1 cellular context compared by ENCODE assay signal in the genomic region with DNA sequence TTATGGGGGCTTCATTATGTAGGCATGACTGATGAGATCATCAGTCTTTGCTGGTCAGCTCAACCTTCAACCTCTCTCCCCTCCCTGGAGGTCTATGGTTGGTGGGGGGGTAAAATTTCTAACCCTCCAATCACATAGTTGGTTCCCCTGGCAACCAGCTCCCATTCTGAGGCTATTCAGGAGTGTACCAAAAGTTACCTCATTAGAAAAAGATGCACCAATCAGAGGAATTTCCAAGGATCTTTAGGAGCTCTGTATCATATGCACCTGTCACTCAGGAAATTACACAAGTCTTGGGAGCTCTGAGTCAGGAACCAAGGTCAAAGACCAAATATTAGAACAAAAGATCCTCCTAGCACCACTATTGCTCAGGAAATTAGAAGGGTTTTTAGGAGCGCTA.
TF ChIP-seq lines count a peak whose summit lies in the region.

No MANE protein-coding gene starts in this region.

TF ChIP-seq in HepG2, 621 proteins besides CTCF, POLR2A, EP300 and RAD21 (continued from another document):
- TF ChIP-seq ZBTB1 (CRISPR knock-in tag; IDR thresholded peaks at IDR 0.05; ENCODE audit: borderline replicate concordance) (no peak), KLF16 (CRISPR knock-in tag; IDR thresholded peaks at IDR 0.05) (no peak), TCF7L2 (IDR thresholded peaks at IDR 0.05; ENCODE audit: low read depth, low read length) (no peak), ZNF7 (CRISPR knock-in tag; IDR thresholded peaks at IDR 0.05) (no peak), ZNF629 (CRISPR knock-in tag; conservative IDR thresholded peaks at IDR 0.05) (no peak), ISL2 (CRISPR knock-in tag; IDR thresholded peaks at IDR 0.05) (no peak), ZNF670 (CRISPR knock-in tag; IDR thresholded peaks at IDR 0.05; ENCODE audit: borderline replicate concordance) (no peak), STAG1 (CRISPR knock-in tag; IDR thresholded peaks at IDR 0.05) (no peak), CREM (IDR thresholded peaks at IDR 0.05) (0 out of 2 replicates have a peak, but pooled peaks have one; percentile 26), CREM (CRISPR knock-in tag; IDR thresholded peaks at IDR 0.05) (no peak), ZNF775 (CRISPR knock-in tag; IDR thresholded peaks at IDR 0.05; ENCODE audit: borderline replicate concordance) (no peak), ZNF292 (CRISPR knock-in tag; IDR thresholded peaks at IDR 0.05; ENCODE audit: borderline replicate concordance, low read depth) (no peak), ZNF12 (CRISPR knock-in tag; IDR thresholded peaks at IDR 0.05) (no peak), ZNF780A (CRISPR knock-in tag; IDR thresholded peaks at IDR 0.05) (no peak), ZEB1 (IDR thresholded peaks at IDR 0.05; ENCODE audit: insufficient replicate concordance, low read depth) (no peak), ZNF260 (CRISPR knock-in tag; IDR thresholded peaks at IDR 0.05; ENCODE audit: borderline replicate concordance, low read depth) (no peak), CEBPG (CRISPR knock-in tag; IDR thresholded peaks at IDR 0.05) (no peak), ZNF431 (CRISPR knock-in tag; IDR thresholded peaks at IDR 0.05; ENCODE audit: borderline replicate concordance, low read depth) (no peak)
- TF ChIP-seq, protein P1, sequence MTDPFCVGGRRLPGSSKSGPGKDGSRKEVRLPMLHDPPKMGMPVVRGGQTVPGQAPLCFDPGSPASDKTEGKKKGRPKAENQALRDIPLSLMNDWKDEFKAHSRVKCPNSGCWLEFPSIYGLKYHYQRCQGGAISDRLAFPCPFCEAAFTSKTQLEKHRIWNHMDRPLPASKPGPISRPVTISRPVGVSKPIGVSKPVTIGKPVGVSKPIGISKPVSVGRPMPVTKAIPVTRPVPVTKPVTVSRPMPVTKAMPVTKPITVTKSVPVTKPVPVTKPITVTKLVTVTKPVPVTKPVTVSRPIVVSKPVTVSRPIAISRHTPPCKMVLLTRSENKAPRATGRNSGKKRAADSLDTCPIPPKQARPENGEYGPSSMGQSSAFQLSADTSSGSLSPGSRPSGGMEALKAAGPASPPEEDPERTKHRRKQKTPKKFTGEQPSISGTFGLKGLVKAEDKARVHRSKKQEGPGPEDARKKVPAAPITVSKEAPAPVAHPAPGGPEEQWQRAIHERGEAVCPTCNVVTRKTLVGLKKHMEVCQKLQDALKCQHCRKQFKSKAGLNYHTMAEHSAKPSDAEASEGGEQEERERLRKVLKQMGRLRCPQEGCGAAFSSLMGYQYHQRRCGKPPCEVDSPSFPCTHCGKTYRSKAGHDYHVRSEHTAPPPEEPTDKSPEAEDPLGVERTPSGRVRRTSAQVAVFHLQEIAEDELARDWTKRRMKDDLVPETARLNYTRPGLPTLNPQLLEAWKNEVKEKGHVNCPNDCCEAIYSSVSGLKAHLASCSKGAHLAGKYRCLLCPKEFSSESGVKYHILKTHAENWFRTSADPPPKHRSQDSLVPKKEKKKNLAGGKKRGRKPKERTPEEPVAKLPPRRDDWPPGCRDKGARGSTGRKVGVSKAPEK (CRISPR knock-in tag; IDR thresholded peaks at IDR 0.05; ENCODE audit: borderline replicate concordance) = no peak
- TF ChIP-seq, protein P2, sequence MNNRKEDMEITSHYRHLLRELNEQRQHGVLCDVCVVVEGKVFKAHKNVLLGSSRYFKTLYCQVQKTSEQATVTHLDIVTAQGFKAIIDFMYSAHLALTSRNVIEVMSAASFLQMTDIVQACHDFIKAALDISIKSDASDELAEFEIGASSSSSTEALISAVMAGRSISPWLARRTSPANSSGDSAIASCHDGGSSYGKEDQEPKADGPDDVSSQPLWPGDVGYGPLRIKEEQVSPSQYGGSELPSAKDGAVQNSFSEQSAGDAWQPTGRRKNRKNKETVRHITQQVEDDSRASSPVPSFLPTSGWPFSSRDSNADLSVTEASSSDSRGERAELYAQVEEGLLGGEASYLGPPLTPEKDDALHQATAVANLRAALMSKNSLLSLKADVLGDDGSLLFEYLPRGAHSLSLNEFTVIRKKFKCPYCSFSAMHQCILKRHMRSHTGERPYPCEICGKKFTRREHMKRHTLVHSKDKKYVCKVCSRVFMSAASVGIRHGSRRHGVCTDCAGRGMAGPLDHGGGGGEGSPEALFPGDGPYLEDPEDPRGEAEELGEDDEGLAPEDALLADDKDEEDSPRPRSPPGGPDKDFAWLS (CRISPR knock-in tag; IDR thresholded peaks at IDR 0.05; ENCODE audit: borderline replicate concordance) = no peak
- TF ChIP-seq, protein P3, sequence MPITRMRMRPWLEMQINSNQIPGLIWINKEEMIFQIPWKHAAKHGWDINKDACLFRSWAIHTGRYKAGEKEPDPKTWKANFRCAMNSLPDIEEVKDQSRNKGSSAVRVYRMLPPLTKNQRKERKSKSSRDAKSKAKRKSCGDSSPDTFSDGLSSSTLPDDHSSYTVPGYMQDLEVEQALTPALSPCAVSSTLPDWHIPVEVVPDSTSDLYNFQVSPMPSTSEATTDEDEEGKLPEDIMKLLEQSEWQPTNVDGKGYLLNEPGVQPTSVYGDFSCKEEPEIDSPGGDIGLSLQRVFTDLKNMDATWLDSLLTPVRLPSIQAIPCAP (CRISPR knock-in tag; IDR thresholded peaks at IDR 0.05; ENCODE audit: low read depth) = no peak
- TF ChIP-seq, protein P4, sequence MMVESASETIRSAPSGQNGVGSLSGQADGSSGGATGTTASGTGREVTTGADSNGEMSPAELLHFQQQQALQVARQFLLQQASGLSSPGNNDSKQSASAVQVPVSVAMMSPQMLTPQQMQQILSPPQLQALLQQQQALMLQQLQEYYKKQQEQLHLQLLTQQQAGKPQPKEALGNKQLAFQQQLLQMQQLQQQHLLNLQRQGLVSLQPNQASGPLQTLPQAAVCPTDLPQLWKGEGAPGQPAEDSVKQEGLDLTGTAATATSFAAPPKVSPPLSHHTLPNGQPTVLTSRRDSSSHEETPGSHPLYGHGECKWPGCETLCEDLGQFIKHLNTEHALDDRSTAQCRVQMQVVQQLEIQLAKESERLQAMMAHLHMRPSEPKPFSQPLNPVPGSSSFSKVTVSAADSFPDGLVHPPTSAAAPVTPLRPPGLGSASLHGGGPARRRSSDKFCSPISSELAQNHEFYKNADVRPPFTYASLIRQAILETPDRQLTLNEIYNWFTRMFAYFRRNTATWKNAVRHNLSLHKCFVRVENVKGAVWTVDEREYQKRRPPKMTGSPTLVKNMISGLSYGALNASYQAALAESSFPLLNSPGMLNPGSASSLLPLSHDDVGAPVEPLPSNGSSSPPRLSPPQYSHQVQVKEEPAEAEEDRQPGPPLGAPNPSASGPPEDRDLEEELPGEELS (CRISPR knock-in tag; IDR thresholded peaks at IDR 0.05) = no peak
- TF ChIP-seq, protein P5, sequence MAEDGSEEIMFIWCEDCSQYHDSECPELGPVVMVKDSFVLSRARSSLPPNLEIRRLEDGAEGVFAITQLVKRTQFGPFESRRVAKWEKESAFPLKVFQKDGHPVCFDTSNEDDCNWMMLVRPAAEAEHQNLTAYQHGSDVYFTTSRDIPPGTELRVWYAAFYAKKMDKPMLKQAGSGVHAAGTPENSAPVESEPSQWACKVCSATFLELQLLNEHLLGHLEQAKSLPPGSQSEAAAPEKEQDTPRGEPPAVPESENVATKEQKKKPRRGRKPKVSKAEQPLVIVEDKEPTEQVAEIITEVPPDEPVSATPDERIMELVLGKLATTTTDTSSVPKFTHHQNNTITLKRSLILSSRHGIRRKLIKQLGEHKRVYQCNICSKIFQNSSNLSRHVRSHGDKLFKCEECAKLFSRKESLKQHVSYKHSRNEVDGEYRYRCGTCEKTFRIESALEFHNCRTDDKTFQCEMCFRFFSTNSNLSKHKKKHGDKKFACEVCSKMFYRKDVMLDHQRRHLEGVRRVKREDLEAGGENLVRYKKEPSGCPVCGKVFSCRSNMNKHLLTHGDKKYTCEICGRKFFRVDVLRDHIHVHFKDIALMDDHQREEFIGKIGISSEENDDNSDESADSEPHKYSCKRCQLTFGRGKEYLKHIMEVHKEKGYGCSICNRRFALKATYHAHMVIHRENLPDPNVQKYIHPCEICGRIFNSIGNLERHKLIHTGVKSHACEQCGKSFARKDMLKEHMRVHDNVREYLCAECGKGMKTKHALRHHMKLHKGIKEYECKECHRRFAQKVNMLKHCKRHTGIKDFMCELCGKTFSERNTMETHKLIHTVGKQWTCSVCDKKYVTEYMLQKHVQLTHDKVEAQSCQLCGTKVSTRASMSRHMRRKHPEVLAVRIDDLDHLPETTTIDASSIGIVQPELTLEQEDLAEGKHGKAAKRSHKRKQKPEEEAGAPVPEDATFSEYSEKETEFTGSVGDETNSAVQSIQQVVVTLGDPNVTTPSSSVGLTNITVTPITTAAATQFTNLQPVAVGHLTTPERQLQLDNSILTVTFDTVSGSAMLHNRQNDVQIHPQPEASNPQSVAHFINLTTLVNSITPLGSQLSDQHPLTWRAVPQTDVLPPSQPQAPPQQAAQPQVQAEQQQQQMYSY (CRISPR knock-in tag; IDR thresholded peaks at IDR 0.05) = no peak
